10 cellular contexts compared by ENCODE assay signal in the genomic region with DNA sequence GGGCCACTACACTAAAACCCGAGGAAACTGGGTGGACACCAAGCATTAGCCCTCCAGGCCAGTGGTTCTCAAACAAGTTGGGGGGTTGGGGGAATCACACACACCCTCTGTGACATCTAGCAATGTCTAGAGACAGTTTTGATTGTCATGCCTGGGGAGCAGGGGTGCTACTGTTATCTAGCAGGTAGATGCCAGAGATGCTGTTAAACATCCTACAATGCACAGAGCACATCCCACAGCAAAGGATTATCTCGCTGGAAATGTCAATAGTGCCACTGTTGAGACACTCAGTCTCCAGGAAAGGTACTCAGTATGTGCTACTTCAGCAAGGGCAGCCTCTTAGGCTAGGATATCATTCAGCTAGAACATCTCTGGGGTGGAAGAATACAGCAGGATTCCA. TPM values are rescaled to one million over a fixed set of nuclear protein-coding genes. Genes with fewer than 3 reads are reported as not detected.
DNase-seq lines count a peak whose midpoint lies in the region; ATAC-seq and TF ChIP-seq lines count a peak whose summit lies in the region.
"Had no signal": no experiment of that assay in that cellular context is flagged by ENCODE, and none has a peak within 500 bp of the region (broad histone marks: within the 10 kb centered on the region; RNA-seq: fewer than 3 reads in every experiment).

No MANE protein-coding gene starts in this region.

- intact Hi-C loops in CD8-positive, alpha-beta T cell (cut with DNase I, micrococcal nuclease) = loop anchor here (5.0 to 10.0 kb wide), 8 partner anchors 194 to 1741 kb away; a partner anchor contains a TSS
- intact Hi-C loops in dorsolateral prefrontal cortex (cut with DNase I) = loop anchor here in 1 of 2 donors (10.0 kb wide), 1 partner anchor 196 kb away; a partner anchor contains a TSS

- H3K27ac Mint-ChIP-seq in CD8-positive, alpha-beta T cell = peak overlapping the region; percentile 95
- peak overlapping the region in 2 of 3 experiments; percentile 96 to 97 for H3K27ac Mint-ChIP-seq in nephron

- no peak for ATAC-seq in CD8-positive, alpha-beta T cell
- ATAC-seq in GM18520 (IDR thresholded peaks at IDR 0.05; ENCODE audit: unreplicated experiment) = no peak

- no peaks in the 10 kb centered on the region for H3K9me3 Mint-ChIP-seq in CD8-positive, alpha-beta T cell
- H3K9me3 Mint-ChIP-seq in nephron = peaks cover 16% of the 10 kb centered on the region

- POLR2A ChIA-PET in CD8-positive, alpha-beta T cell (lab: Charles Lee) = no interaction called here

- peaks cover 16% of the 10 kb centered on the region for H3K36me3 Mint-ChIP-seq in CD8-positive, alpha-beta T cell
- peaks cover 8% of the 10 kb centered on the region for H3K36me3 Mint-ChIP-seq in nephron (ENCODE audit: low read depth)

- H3K4me2 ChIP-seq in Loucy (ENCODE audit: low read depth, low read length, poor library complexity, severe bottlenecking) = peak overlapping the region; percentile 95

- peak overlapping the region; percentile 94 for H3K4me3 Mint-ChIP-seq in CD8-positive, alpha-beta T cell
- H3K4me3 Mint-ChIP-seq in nephron = peak overlapping the region; percentile 91 to 97 (median 93)

- peaks cover 58% of the 10 kb centered on the region for H3K79me2 ChIP-seq in Loucy (ENCODE audit: insufficient read depth, low read length)

- peaks cover 18% of the 10 kb centered on the region for H3K4me1 ChIP-seq in CD8-positive, alpha-beta T cell (ENCODE audit: insufficient read depth, low read length)
- peaks cover 3% of the 10 kb centered on the region for H3K4me1 ChIP-seq in Loucy (ENCODE audit: insufficient read depth, low read length, poor library complexity, severe bottlenecking)

- H3K9me3 ChIP-seq in CD8-positive, alpha-beta T cell (ENCODE audit: low read length) = no peaks in the 10 kb centered on the region
- H3K9me3 ChIP-seq in Loucy (ENCODE audit: insufficient read depth, low read depth, low read length) = no peaks in the 10 kb centered on the region

- peak overlapping the region; percentile 98 for H3K9ac ChIP-seq in Loucy (ENCODE audit: low read depth, low read length, poor library complexity, severe bottlenecking)

- no peaks in the 10 kb centered on the region for H3K27me3 Mint-ChIP-seq in CD8-positive, alpha-beta T cell (ENCODE audit: low read depth)
- no peaks in the 10 kb centered on the region for H3K27me3 Mint-ChIP-seq in nephron (ENCODE audit: low read depth)

- H3K27me3 ChIP-seq in CD8-positive, alpha-beta T cell (ENCODE audit: insufficient read depth, low read length) = no peaks in the 10 kb centered on the region
- H3K27me3 ChIP-seq in Loucy (ENCODE audit: insufficient read depth, low read length, poor library complexity, severe bottlenecking) (no peaks in the 10 kb centered on the region), dorsolateral prefrontal cortex (peaks cover 0 to 11% (median 0%) of the 10 kb centered on the region in 45 donors)

- H3K36me3 ChIP-seq in CD8-positive, alpha-beta T cell (ENCODE audit: insufficient read depth, low read length) = no peaks in the 10 kb centered on the region
- H3K36me3 ChIP-seq in Loucy (ENCODE audit: insufficient read depth, low read length) = no peaks in the 10 kb centered on the region

- peak overlapping the region; percentile 92 for H3K4me3 ChIP-seq in CD8-positive, alpha-beta T cell (ENCODE audit: low read depth, low read length)
- H3K4me3 ChIP-seq in Loucy (ENCODE audit: low read length, poor library complexity, severe bottlenecking) = peak overlapping the region; percentile 90
- H3K4me3 ChIP-seq in dorsolateral prefrontal cortex = peak overlapping the region in 49 of 59 donors; percentile 42 to 94 (median 81)

- DNase-seq in CD8-positive, alpha-beta T cell = no peak
- DNase-seq in dorsolateral prefrontal cortex = no peak
- DNase-seq in NCI-H2171 (lab: John Stamatoyannopoulos, UW) = no peak
- DNase-seq in NCI-H2107 treated with DMSO at 0.1 percent for 48 hours (lab: John Stamatoyannopoulos, UW; ENCODE audit: unreplicated experiment) = no peak
- no peak for DNase-seq in HuH-7.5 (ENCODE audit: low spot score)
- DNase-seq: NCI-H2227 treated with DMSO at 0.1 percent for 48 hours, small intestine had no signal

- H3K27ac ChIP-seq in CD8-positive, alpha-beta T cell (ENCODE audit: low read depth, low read length) = no peak overlapping the region
- no peak overlapping the region for H3K27ac ChIP-seq in dorsolateral prefrontal cortex

- H3K9me2 ChIP-seq in Loucy (replicated peaks; ENCODE audit: low read depth, low read length) = no peaks in the 10 kb centered on the region

- H2AFZ ChIP-seq in Loucy (ENCODE audit: low read length) = no peak overlapping the region

- CTCF ChIA-PET in CD8-positive, alpha-beta T cell (lab: Charles Lee) = no interaction called here

- H3F3A ChIP-seq in Loucy (ENCODE audit: low read depth) = no peaks in the 10 kb centered on the region

- no peak for TF ChIP-seq CTCF in CD8-positive, alpha-beta T cell (IDR thresholded peaks at IDR 0.05)
- TF ChIP-seq CTCF in Loucy (conservative IDR thresholded peaks at IDR 0.05; ENCODE audit: low read length) (no peak), dorsolateral prefrontal cortex (IDR thresholded peaks at IDR 0.05 in 54 of 56, conservative IDR thresholded peaks at IDR 0.05 in 2 of 56; ENCODE audit: low read depth in 1 of 56, partially characterized antibody in 56 of 56) (no peak), nephron (IDR thresholded peaks at IDR 0.05; ENCODE audit: unreplicated experiment in 3 of 3) (no peak)

- peaks cover 34% of the 10 kb centered on the region for H4K20me1 ChIP-seq in Loucy (ENCODE audit: insufficient read depth, low read length, poor library complexity, severe bottlenecking)

- H3K4me1 Mint-ChIP-seq in CD8-positive, alpha-beta T cell (ENCODE audit: low read depth) = peaks cover 33% of the 10 kb centered on the region
- H3K4me1 Mint-ChIP-seq in nephron = peaks cover 11% of the 10 kb centered on the region

RNA-seq across cellular contexts. Expression of a gene that starts 1.3 kb away (rescaled TPM):
- total RNA-seq in CD8-positive, alpha-beta T cell = 10 to 100 TPM; 23.7 to 25.3 TPM
- 10 to 100 TPM; 35.0 to 75.4 (median 51.9) TPM for total RNA-seq in dorsolateral prefrontal cortex

RNA-seq across cellular contexts. Expression of a gene that starts 1.5 kb away (rescaled TPM):
- 1 to 10 TPM in 1 of 2 experiments, under 1 TPM in 1; 0.81 to 1.5 TPM for total RNA-seq in CD8-positive, alpha-beta T cell
- total RNA-seq in dorsolateral prefrontal cortex = 1 to 10 TPM in 87 of 120 experiments, under 1 TPM in 33; 0.39 to 5.1 (median 1.3) TPM

RNA-seq across cellular contexts. Expression of a gene that starts 13.0 kb away (rescaled TPM):
- 10 to 100 TPM; 23.4 to 26.2 TPM for total RNA-seq in CD8-positive, alpha-beta T cell
- 10 to 100 TPM; 22.4 to 65.1 (median 33.5) TPM for total RNA-seq in dorsolateral prefrontal cortex
